Comparison of ENCODE assay signal across 9 cellular contexts in genomic region chr18:34592961-34593382, GRCh38.
DNase-seq lines count a peak whose midpoint lies in the region; ATAC-seq, FAIRE-seq and TF ChIP-seq lines count a peak whose summit lies in the region.
"Had no signal": no experiment of that assay in that cellular context is flagged by ENCODE, and none has a peak within 500 bp of the region (broad histone marks: within the 10 kb centered on the region; RNA-seq: fewer than 3 reads in every experiment).

No MANE protein-coding gene starts in this region.

- peaks cover 2% of the 10 kb centered on the region for H3K27me3 Mint-ChIP-seq in glutamatergic neuron (ENCODE audit: unreplicated experiment)
- no peaks in the 10 kb centered on the region for H3K27me3 Mint-ChIP-seq in activated CD8-positive, alpha-beta T cell treated with anti-CD3 and anti-CD28 coated beads for 36 hours

- peaks cover 2% of the 10 kb centered on the region for H3K4me1 Mint-ChIP-seq in glutamatergic neuron (ENCODE audit: low read depth, unreplicated experiment)
- no peaks in the 10 kb centered on the region for H3K4me1 Mint-ChIP-seq in activated CD8-positive, alpha-beta T cell treated with anti-CD3 and anti-CD28 coated beads for 36 hours (ENCODE audit: low read depth)

- intact Hi-C loops in activated CD8-positive, alpha-beta T cell treated with anti-CD3 and anti-CD28 coated beads for 36 hours (cut with micrococcal nuclease), result no loop called here

- no peak overlapping the region for H3K27ac Mint-ChIP-seq in glutamatergic neuron (ENCODE audit: unreplicated experiment)
- no peak overlapping the region for H3K27ac Mint-ChIP-seq in activated CD8-positive, alpha-beta T cell treated with anti-CD3 and anti-CD28 coated beads for 36 hours

- H3K36me3 Mint-ChIP-seq in glutamatergic neuron (ENCODE audit: unreplicated experiment), result no peaks in the 10 kb centered on the region
- no peaks in the 10 kb centered on the region for H3K36me3 Mint-ChIP-seq in activated CD8-positive, alpha-beta T cell treated with anti-CD3 and anti-CD28 coated beads for 36 hours (ENCODE audit: low read depth)

- POLR2A ChIA-PET in activated CD8-positive, alpha-beta T cell treated with anti-CD3 and anti-CD28 coated beads for 36 hours (lab: Charles Lee), result no interaction called here

- DNase-seq in C1 segment of cervical spinal cord (lab: John Stamatoyannopoulos, UW) (peak in 12 of 14 donors; percentile 6 to 84 (median 36)), glutamatergic neuron (peak; percentile 35), nucleus accumbens (lab: John Stamatoyannopoulos, UW) (peak in 51 of 56 donors; percentile 5 to 68 (median 32)), activated gamma-delta T cell treated with Interleukin-2 at 50 U/mL for 16 hours (no peak), RCC 7860 (ENCODE audit: low spot score) (no peak)
- no peak for DNase-seq in activated CD8-positive, alpha-beta T cell treated with anti-CD3 and anti-CD28 coated beads for 36 hours

- ATAC-seq in HG03095 (IDR thresholded peaks at IDR 0.05; ENCODE audit: unreplicated experiment), result no peak
- ATAC-seq in activated CD8-positive, alpha-beta T cell treated with anti-CD3 and anti-CD28 coated beads for 36 hours, result no peak
- ATAC-seq: left colon had no signal

- no peak overlapping the region for H3K4me3 Mint-ChIP-seq in glutamatergic neuron (ENCODE audit: unreplicated experiment)
- no peak overlapping the region for H3K4me3 Mint-ChIP-seq in activated CD8-positive, alpha-beta T cell treated with anti-CD3 and anti-CD28 coated beads for 36 hours

- CTCF ChIA-PET in activated CD8-positive, alpha-beta T cell treated with anti-CD3 and anti-CD28 coated beads for 36 hours (lab: Charles Lee), result interaction anchor here (0.6 kb wide), 1 partner anchor 929 kb away, joined by 3 read pairs; no protein-coding TSS in a partner anchor

- FAIRE-seq in RCC 7860 (lab: Jason Lieb, UNC), result no peak

- TF ChIP-seq CTCF in WI38 (IDR thresholded peaks at IDR 0.05; ENCODE audit: low read depth, low read length), result no peak
- TF ChIP-seq CTCF in glutamatergic neuron (IDR thresholded peaks at IDR 0.05; ENCODE audit: partially characterized antibody, unreplicated experiment), result no peak
- no peak for TF ChIP-seq CTCF in activated CD8-positive, alpha-beta T cell treated with anti-CD3 and anti-CD28 coated beads for 36 hours (IDR thresholded peaks at IDR 0.05)

- H3K4me3 ChIP-seq in WI38 (ENCODE audit: low read depth, low read length), result peak overlapping the region; percentile 41

- no peaks in the 10 kb centered on the region for H3K9me3 Mint-ChIP-seq in glutamatergic neuron (ENCODE audit: unreplicated experiment)
- H3K9me3 Mint-ChIP-seq in activated CD8-positive, alpha-beta T cell treated with anti-CD3 and anti-CD28 coated beads for 36 hours, result no peaks in the 10 kb centered on the region

Comparison
In these comparisons a context has a peak if more than half of its experiments do, and no peak if none do; other contexts are left out.
1. DNase-seq: peak in C1 segment of cervical spinal cord (12 of 14), glutamatergic neuron (single experiment) and nucleus accumbens (51 of 56); none in activated gamma-delta T cell treated with Interleukin-2 at 50 U/mL for 16 hours (single experiment), RCC 7860 (single experiment) and activated CD8-positive, alpha-beta T cell treated with anti-CD3 and anti-CD28 coated beads for 36 hours (single experiment).